Comparison of ENCODE assay signal across 12 cellular contexts in the genomic region with DNA sequence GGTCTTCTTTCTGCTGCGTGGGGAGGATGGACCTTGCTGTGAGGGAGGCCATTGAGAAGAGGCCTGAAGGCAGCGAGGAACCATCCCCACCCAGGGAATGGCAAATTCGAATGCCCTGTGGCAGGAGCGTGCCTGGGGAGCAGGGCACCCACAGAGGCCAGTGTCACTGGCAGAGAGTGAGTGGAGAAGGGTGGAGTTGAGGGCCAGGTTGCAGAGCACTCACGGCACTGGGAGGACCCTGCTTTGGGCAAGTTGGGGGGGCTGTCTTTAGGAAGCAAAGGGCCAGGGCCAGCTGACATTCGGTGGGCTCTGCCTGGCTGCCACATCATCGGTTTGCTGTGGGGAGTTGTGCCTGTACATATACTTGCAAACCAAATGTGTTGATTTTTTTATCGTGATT. TPM values are rescaled to one million over a fixed set of nuclear protein-coding genes. Genes with fewer than 3 reads are reported as not detected.
DNase-seq lines count a peak whose midpoint lies in the region; TF ChIP-seq lines count a peak whose summit lies in the region.
"Had no signal": no experiment of that assay in that cellular context is flagged by ENCODE, and none has a peak within 500 bp of the region (broad histone marks: within the 10 kb centered on the region; RNA-seq: fewer than 3 reads in every experiment).

No MANE protein-coding gene starts in this region.

- H4K20me1 ChIP-seq in H9 (ENCODE audit: control insufficient read depth, insufficient read depth, insufficient read length), result no peaks in the 10 kb centered on the region

- no peaks in the 10 kb centered on the region for H3K23me2 ChIP-seq in H9 (ENCODE audit: insufficient read length, low read depth, low read length, poor library complexity, severe bottlenecking)

- no peak overlapping the region for H4K5ac ChIP-seq in H9 (ENCODE audit: insufficient read length, low read depth, low read length)

- TF ChIP-seq POLR2A in vagina (IDR thresholded peaks at IDR 0.05), result no peak

- no peak overlapping the region for H2BK5ac ChIP-seq in H9 (ENCODE audit: insufficient read length, low read length)

- H3K23ac ChIP-seq in H9 (ENCODE audit: insufficient read length, low read depth, low read length), result no peak overlapping the region

- no peak overlapping the region for H3K4me3 Mint-ChIP-seq in H9
- H3K4me3 Mint-ChIP-seq in osteocyte (ENCODE audit: unreplicated experiment), result no peak overlapping the region
- H3K4me3 Mint-ChIP-seq: CD8-positive, alpha-beta memory T cell had no signal

- H3K27ac ChIP-seq in H9 (ENCODE audit: insufficient read length, low read depth, low read length) (no peak overlapping the region), vagina (no peak overlapping the region)
- H3K27ac ChIP-seq: A549, GM23248 had no signal

- TF ChIP-seq CTCF in H9 (conservative IDR thresholded peaks at IDR 0.05) (no peak), osteocyte (IDR thresholded peaks at IDR 0.05) (no peak), vagina (IDR thresholded peaks at IDR 0.05) (no peak)

- H3K9me3 Mint-ChIP-seq in H9 (no peaks in the 10 kb centered on the region), osteocyte (ENCODE audit: unreplicated experiment) (no peaks in the 10 kb centered on the region)
- H3K9me3 Mint-ChIP-seq: CD8-positive, alpha-beta memory T cell had no signal

- H3K14ac ChIP-seq in H9 (ENCODE audit: insufficient read depth, low read length), result no peak overlapping the region

- H3K4me1 ChIP-seq in H9 (ENCODE audit: insufficient read depth, low read length), result no peaks in the 10 kb centered on the region
- H3K4me1 ChIP-seq in vagina, result no peaks in the 10 kb centered on the region
- H3K4me1 ChIP-seq: A549, Caco-2 had no signal

- H2BK120ac ChIP-seq in H9 (ENCODE audit: low read depth, low read length, poor library complexity, severe bottlenecking), result no peak overlapping the region

- H3K36me3 Mint-ChIP-seq in H9 (ENCODE audit: insufficient read depth in 1 of 3, low read depth in 3 of 3), result no peaks in the 10 kb centered on the region
- no peaks in the 10 kb centered on the region for H3K36me3 Mint-ChIP-seq in osteocyte (ENCODE audit: unreplicated experiment)
- H3K36me3 Mint-ChIP-seq: CD8-positive, alpha-beta memory T cell had no signal

- no peak overlapping the region for H4K91ac ChIP-seq in H9 (ENCODE audit: insufficient read length, low read depth, low read length)

- no peak overlapping the region for H3K4me3 ChIP-seq in vagina
- H3K4me3 ChIP-seq: A549, GM23248 had no signal

- H3K27me3 ChIP-seq in H9 (ENCODE audit: insufficient read depth, low read length), result no peaks in the 10 kb centered on the region
- no peaks in the 10 kb centered on the region for H3K27me3 ChIP-seq in vagina

- H2AK5ac ChIP-seq in H9 (ENCODE audit: insufficient read length, low read length), result no peak overlapping the region

- no peak overlapping the region for H2BK20ac ChIP-seq in H9 (ENCODE audit: low read depth, low read length, poor library complexity, severe bottlenecking)

- no peaks in the 10 kb centered on the region for H3K79me2 ChIP-seq in H9 (ENCODE audit: insufficient read depth, low read length)

- H4K8ac ChIP-seq in H9 (replicated peaks; ENCODE audit: insufficient read length, low read depth, low read length), result no peak overlapping the region

- H3K56ac ChIP-seq in H9 (ENCODE audit: insufficient read length, low read depth, low read length), result no peak overlapping the region

- no peaks in the 10 kb centered on the region for H3K27me3 Mint-ChIP-seq in H9 (ENCODE audit: low read depth)
- H3K27me3 Mint-ChIP-seq in osteocyte (ENCODE audit: unreplicated experiment), result peaks cover 10% of the 10 kb centered on the region

- H2BK12ac ChIP-seq in H9 (ENCODE audit: insufficient read length, low read depth, low read length), result no peak overlapping the region

- H3K27ac Mint-ChIP-seq in H9, result no peak overlapping the region
- no peak overlapping the region for H3K27ac Mint-ChIP-seq in osteocyte (ENCODE audit: unreplicated experiment)

- no peaks in the 10 kb centered on the region for H3K9me3 ChIP-seq in H9 (ENCODE audit: control insufficient read depth, low read depth, low read length)
- no peaks in the 10 kb centered on the region for H3K9me3 ChIP-seq in vagina
- H3K9me3 ChIP-seq: A549, Caco-2 had no signal

- no peak overlapping the region for H3T11ph ChIP-seq in H9 (ENCODE audit: low read length)

- H3K4ac ChIP-seq in H9 (ENCODE audit: low read depth, low read length), result no peak overlapping the region

- no CpG with 5 or more reads among the region's 8 CpGs for WGBS in H9 (ENCODE audit: extremely low coverage, insufficient read length, low lambda C conversion rate)

- DNase-seq in H9 (peak; percentile 7), osteocyte (ENCODE audit: extremely low spot score, unreplicated experiment) (peak; percentile 59), vagina (ENCODE audit: extremely low spot score in 2 of 2) (peak; percentile 40 to 52), NCI-H1694 (lab: John Stamatoyannopoulos, UW) (no peak), NCI-H345 treated with DMSO at 0.1 percent for 48 hours (lab: John Stamatoyannopoulos, UW; ENCODE audit: unreplicated experiment) (no peak)
- peak; percentile 22 for DNase-seq in activated CD8-positive, alpha-beta memory T cell treated with anti-CD3 and anti-CD28 coated beads, Interleukin-2, amount 50 U/mL, for 48 hours
- DNase-seq in activated T-cell treated with anti-CD3 and anti-CD28 coated beads, Interleukin-2, amount 50 U/mL, for 1 hour, result no peak
- DNase-seq: Caco-2; CD8-positive, alpha-beta memory T cell; DMS53; GM23248 had no signal

- no peaks in the 10 kb centered on the region for H3K36me3 ChIP-seq in vagina

- no peak overlapping the region for H3K4me2 ChIP-seq in H9 (ENCODE audit: insufficient read depth, insufficient read length, low read length)
- H3K4me2 ChIP-seq: A549 had no signal

- no peak overlapping the region for H3K18ac ChIP-seq in H9 (ENCODE audit: insufficient read length, low read depth, low read length)

- intact Hi-C loops in vagina (cut with DNase I), result no loop called here

- H3K4me1 Mint-ChIP-seq in H9, result no peaks in the 10 kb centered on the region
- no peaks in the 10 kb centered on the region for H3K4me1 Mint-ChIP-seq in osteocyte (ENCODE audit: unreplicated experiment)
- H3K4me1 Mint-ChIP-seq: CD8-positive, alpha-beta memory T cell had no signal

- H2BK15ac ChIP-seq in H9 (ENCODE audit: low read depth, low read length), result no peak overlapping the region

- no peak overlapping the region for H3K9ac ChIP-seq in H9 (ENCODE audit: extremely low read depth, insufficient read length, low read length)
- H3K9ac ChIP-seq: GM23248 had no signal

- H3K79me1 ChIP-seq in H9 (ENCODE audit: insufficient read depth, low read depth, low read length, poor library complexity, severe bottlenecking), result no peaks in the 10 kb centered on the region

- no peak overlapping the region for H2AFZ ChIP-seq in H9 (ENCODE audit: low read length)
- H2AFZ ChIP-seq: GM23248 had no signal

RNA-seq across cellular contexts. Expression of a gene that starts 47.2 kb away (rescaled TPM):
- 7.9 and 8.0 TPM in 2 replicates for total RNA-seq in H9 (2021)
- not detected in 2 replicates for total RNA-seq in osteocyte
- 12.0 TPM for total RNA-seq in vagina
- total RNA-seq: GM23248 had no signal

Comparison
In these comparisons a context has a peak if more than half of its experiments do, and no peak if none do; other contexts are left out.
1. DNase-seq: peak in H9 (single experiment), activated CD8-positive, alpha-beta memory T cell treated with anti-CD3 and anti-CD28 coated beads, Interleukin-2, amount 50 U/mL, for 48 hours (single experiment), osteocyte (single experiment) and vagina (2 of 2); none in NCI-H1694 (single experiment), NCI-H345 treated with DMSO at 0.1 percent for 48 hours (single experiment) and activated T-cell treated with anti-CD3 and anti-CD28 coated beads, Interleukin-2, amount 50 U/mL, for 1 hour (single experiment).